20 cellular contexts compared by ENCODE assay signal in genomic region chr6:46118836-46119235, GRCh38. TPM values are rescaled to one million over a fixed set of nuclear protein-coding genes. Genes with fewer than 3 reads are reported as not detected.
"Had no signal": no experiment of that assay in that cellular context is flagged by ENCODE, and none has a peak within 500 bp of the region (broad histone marks: within the 10 kb centered on the region; RNA-seq: fewer than 3 reads in every experiment).

No MANE protein-coding gene starts in this region.

- DNase-seq: hypothalamus; islet precursor cell; left ventricle myocardium inferior; midbrain; mucosa of descending colon; naive thymus-derived CD4-positive, alpha-beta T cell; ovary; right lobe of liver; stimulated activated CD4-positive, alpha-beta T cell treated with anti-CD3 and anti-CD28 coated beads, Interleukin-1b, Interleukin-23, amount 100 ng/mL, for 48 hours; stimulated activated CD4-positive, alpha-beta T cell treated with anti-CD3 and anti-CD28 coated beads, Interleukin-2, amount 100 ng/mL, for 48 hours; stimulated activated CD4-positive, alpha-beta T cell treated with anti-CD3 and anti-CD28 coated beads, Interleukin-4, amount 100 ng/mL, for 4 hours; stimulated activated CD8-positive, alpha-beta memory T cell treated with anti-CD3 and anti-CD28 coated beads, Interleukin-4, amount 100 ng/mL, for 48 hours; stimulated activated naive CD4-positive, alpha-beta T cell treated with Interleukin-2 at 50 U/mL for 16 hours; stimulated activated naive CD8-positive, alpha-beta T cell treated with anti-CD3 and anti-CD28 coated beads, Interleukin-15, amount 100 ng/mL, for 72 hours; substantia nigra; upper lobe of left lung had no signal

- H3K27ac Mint-ChIP-seq: memory B cell; naive thymus-derived CD4-positive, alpha-beta T cell; progenitor cell of endocrine pancreas; stimulated activated memory B cell treated with anti-CD40 and anti-IgM and Interleukin-4, amounts not matched to agents 10 μg/mL and 1 μg/mL and 100 μg/mL, for 72 hours had no signal

- H3K4me3 Mint-ChIP-seq: stimulated activated memory B cell treated with anti-CD40 and anti-IgM and Interleukin-4, amounts not matched to agents 10 μg/mL and 1 μg/mL and 100 μg/mL, for 72 hours; stimulated activated naive CD8-positive, alpha-beta T cell treated with anti-CD3 and anti-CD28 coated beads, Interleukin-15, amount 100 ng/mL, for 72 hours had no signal

- H3K9me3 Mint-ChIP-seq: memory B cell had no signal

- ATAC-seq: mucosa of descending colon; naive thymus-derived CD4-positive, alpha-beta T cell; right lobe of liver; stimulated activated memory B cell treated with anti-CD40 and anti-IgM and Interleukin-4, amounts not matched to agents 10 μg/mL and 1 μg/mL and 100 μg/mL, for 72 hours; stimulated activated naive CD8-positive, alpha-beta T cell treated with anti-CD3 and anti-CD28 coated beads, Interleukin-15, amount 100 ng/mL, for 72 hours had no signal

- H3K27me3 Mint-ChIP-seq: memory B cell; progenitor cell of endocrine pancreas; stimulated activated memory B cell treated with anti-CD40 and anti-IgM and Interleukin-4, amounts not matched to agents 10 μg/mL and 1 μg/mL and 100 μg/mL, for 72 hours; stimulated activated naive CD8-positive, alpha-beta T cell treated with anti-CD3 and anti-CD28 coated beads, Interleukin-15, amount 100 ng/mL, for 72 hours had no signal

RNA-seq across cellular contexts. Expression of gene ENPP5, which starts 51.9 kb away (rescaled TPM):
- total RNA-seq: pulmonary artery endothelial cell had no signal
